10 cellular contexts compared by ENCODE assay signal in genomic region chr15:32855942-32856341, GRCh38.
DNase-seq lines count a peak whose midpoint lies in the region; ATAC-seq and TF ChIP-seq lines count a peak whose summit lies in the region.
"Had no signal": no experiment of that assay in that cellular context is flagged by ENCODE, and none has a peak within 500 bp of the region (broad histone marks: within the 10 kb centered on the region; RNA-seq: fewer than 3 reads in every experiment).

No MANE protein-coding gene starts in this region.

- ATAC-seq in stimulated activated effector memory CD8-positive, alpha-beta T cell treated with anti-CD3 and anti-CD28 coated beads, Interleukin-12 subunit alpha, Interleukin-12 subunit beta, amount 100 ng/mL, for 72 hours, result no peak
- no peak for ATAC-seq in HG02588 (IDR thresholded peaks at IDR 0.05; ENCODE audit: unreplicated experiment)

- dilution Hi-C loops in mammary epithelial cell (cut with HindIII; ENCODE audit: low sequenced_read_pairs), result no loop called here

- H3K27me3 ChIP-seq in mammary epithelial cell (ENCODE audit: insufficient read depth, low read length), result no peaks in the 10 kb centered on the region
- no peaks in the 10 kb centered on the region for H3K27me3 ChIP-seq in kidney epithelial cell (ENCODE audit: control insufficient read depth, insufficient read depth, low read length)
- H3K27me3 ChIP-seq in dorsolateral prefrontal cortex, result no peaks in the 10 kb centered on the region

- CTCF ChIA-PET in mammary epithelial cell (lab: Charles Lee; ENCODE audit: low non-redundant PET), result no interaction called here

- H3K27ac ChIP-seq in mammary epithelial cell (ENCODE audit: insufficient read depth, low read depth, low read length) (peak overlapping the region; percentile 58), dorsolateral prefrontal cortex (no peak overlapping the region)

- no peak overlapping the region for H3K9ac ChIP-seq in mammary epithelial cell (ENCODE audit: insufficient read depth, low read length)

- H3K4me1 ChIP-seq in mammary epithelial cell (ENCODE audit: insufficient read depth, low read length), result peaks cover 45% of the 10 kb centered on the region

- no peak overlapping the region for H3K4me3 Mint-ChIP-seq in stimulated activated effector memory CD8-positive, alpha-beta T cell treated with anti-CD3 and anti-CD28 coated beads, Interleukin-12 subunit alpha, Interleukin-12 subunit beta, amount 100 ng/mL, for 72 hours
- H3K4me3 Mint-ChIP-seq: activated naive CD4-positive, alpha-beta T cell treated with anti-CD3 and anti-CD28 coated beads for 36 hours; CD4-positive, CD25-positive, alpha-beta regulatory T cell had no signal

- H3K4me2 ChIP-seq in mammary epithelial cell (ENCODE audit: insufficient read depth, low read depth, low read length), result peak overlapping the region; percentile 53

- H3K36me3 ChIP-seq in mammary epithelial cell (ENCODE audit: insufficient read depth, low read length) (no peaks in the 10 kb centered on the region), kidney epithelial cell (ENCODE audit: control insufficient read depth, insufficient read depth, low read length) (no peaks in the 10 kb centered on the region)

- no peaks in the 10 kb centered on the region for H3K9me3 ChIP-seq in mammary epithelial cell (replicated peaks; ENCODE audit: insufficient read depth, low read length)

- no peak overlapping the region for H2AFZ ChIP-seq in mammary epithelial cell (ENCODE audit: low read depth, low read length)

- TF ChIP-seq CTCF in mammary epithelial cell (conservative IDR thresholded peaks at IDR 0.05 in 1 of 2, IDR thresholded peaks at IDR 0.05 in 1 of 2; ENCODE audit: extremely low read depth in 1 of 2, insufficient read depth in 1 of 2, low read depth in 1 of 2, low read length in 2 of 2) (no peak), kidney epithelial cell (IDR thresholded peaks at IDR 0.05; ENCODE audit: insufficient read depth, low read length, poor library complexity, severe bottlenecking) (no peak), dorsolateral prefrontal cortex (IDR thresholded peaks at IDR 0.05 in 54 of 56, conservative IDR thresholded peaks at IDR 0.05 in 2 of 56; ENCODE audit: low read depth in 1 of 56, partially characterized antibody in 56 of 56) (no peak)

- BruUV-seq in mammary epithelial cell (replicated peaks; lab: Mats Ljungman, UMichigan), result no TSS peak

- DNase-seq in A172 (ENCODE audit: low spot score) (peak; percentile 95), HS-5 (ENCODE audit: low read depth) (peak; percentile 96), mammary epithelial cell (peak; percentile 92), kidney epithelial cell (ENCODE audit: low read depth) (peak; percentile 99), dorsolateral prefrontal cortex (no peak), NCI-H1092 (lab: John Stamatoyannopoulos, UW) (no peak)
- DNase-seq in stimulated activated effector memory CD8-positive, alpha-beta T cell treated with anti-CD3 and anti-CD28 coated beads, Interleukin-12 subunit alpha, Interleukin-12 subunit beta, amount 100 ng/mL, for 72 hours (ENCODE audit: low spot score in 2 of 2), result no peak
- DNase-seq: activated naive CD4-positive, alpha-beta T cell treated with anti-CD3 and anti-CD28 coated beads for 36 hours; CD4-positive, CD25-positive, alpha-beta regulatory T cell had no signal

- H3K79me2 ChIP-seq in mammary epithelial cell (ENCODE audit: insufficient read depth, low read length), result no peaks in the 10 kb centered on the region

- H3K4me1 Mint-ChIP-seq in stimulated activated effector memory CD8-positive, alpha-beta T cell treated with anti-CD3 and anti-CD28 coated beads, Interleukin-12 subunit alpha, Interleukin-12 subunit beta, amount 100 ng/mL, for 72 hours, result no peaks in the 10 kb centered on the region
- H3K4me1 Mint-ChIP-seq: CD4-positive, CD25-positive, alpha-beta regulatory T cell had no signal

- H3K36me3 Mint-ChIP-seq in stimulated activated effector memory CD8-positive, alpha-beta T cell treated with anti-CD3 and anti-CD28 coated beads, Interleukin-12 subunit alpha, Interleukin-12 subunit beta, amount 100 ng/mL, for 72 hours, result no peaks in the 10 kb centered on the region
- H3K36me3 Mint-ChIP-seq: CD4-positive, CD25-positive, alpha-beta regulatory T cell had no signal

- no peak overlapping the region for H3K27ac Mint-ChIP-seq in stimulated activated effector memory CD8-positive, alpha-beta T cell treated with anti-CD3 and anti-CD28 coated beads, Interleukin-12 subunit alpha, Interleukin-12 subunit beta, amount 100 ng/mL, for 72 hours
- H3K27ac Mint-ChIP-seq: activated naive CD4-positive, alpha-beta T cell treated with anti-CD3 and anti-CD28 coated beads for 36 hours; CD4-positive, CD25-positive, alpha-beta regulatory T cell had no signal

- in situ Hi-C loops in mammary epithelial cell (cut with MboI; ENCODE audit: low sequenced_read_pairs in 2 of 2), result no loop called here

- H3K4me3 ChIP-seq in mammary epithelial cell (replicated peaks in 1 of 3; ENCODE audit: insufficient read depth in 1 of 3, low read depth in 2 of 3, low read length in 3 of 3) (no peak overlapping the region), kidney epithelial cell (ENCODE audit: low read depth, low read length) (no peak overlapping the region), dorsolateral prefrontal cortex (no peak overlapping the region)

- no peaks in the 10 kb centered on the region for H3K9me3 Mint-ChIP-seq in stimulated activated effector memory CD8-positive, alpha-beta T cell treated with anti-CD3 and anti-CD28 coated beads, Interleukin-12 subunit alpha, Interleukin-12 subunit beta, amount 100 ng/mL, for 72 hours
- H3K9me3 Mint-ChIP-seq: activated naive CD4-positive, alpha-beta T cell treated with anti-CD3 and anti-CD28 coated beads for 36 hours had no signal

- no peaks in the 10 kb centered on the region for H4K20me1 ChIP-seq in mammary epithelial cell (ENCODE audit: insufficient read depth, low read length)

- intact Hi-C loops in mammary epithelial cell (cut with micrococcal nuclease) (loop anchor here (1.0 kb wide), 1 partner anchor 11 kb away; no protein-coding TSS in a partner anchor), dorsolateral prefrontal cortex (cut with DNase I) (no loop called here)

Comparison
In these comparisons a context has a peak if more than half of its experiments do, and no peak if none do; other contexts are left out.
1. DNase-seq: peak in A172 (single experiment), HS-5 (single experiment), mammary epithelial cell (single experiment) and kidney epithelial cell (single experiment); none in dorsolateral prefrontal cortex (0 of 10), NCI-H1092 (single experiment) and stimulated activated effector memory CD8-positive, alpha-beta T cell treated with anti-CD3 and anti-CD28 coated beads, Interleukin-12 subunit alpha, Interleukin-12 subunit beta, amount 100 ng/mL, for 72 hours (0 of 2).